28 cellular contexts compared by ENCODE assay signal in genomic region chr10:87799860-87800259, GRCh38.
"Had no signal": no experiment of that assay in that cellular context is flagged by ENCODE, and none has a peak within 500 bp of the region (broad histone marks: within the 10 kb centered on the region; RNA-seq: fewer than 3 reads in every experiment).

No MANE protein-coding gene starts in this region.

- DNase-seq: activated CD4-positive, alpha-beta T cell treated with anti-CD3 and anti-CD28 coated beads for 48 hours; activated CD4-positive, alpha-beta T cell treated with anti-CD3 and anti-CD28 coated beads, Interleukin-2, amount 50 U/mL, for 4 hours; activated CD4-positive, CD25-positive, alpha-beta regulatory T cell treated with anti-CD3 and anti-CD28 coated beads, Interleukin-2, amount 50 U/mL, for 72 hours; activated CD8-positive, alpha-beta memory T cell treated with anti-CD3 and anti-CD28 coated beads, Interleukin-2, amount 50 U/mL, for 48 hours; activated CD8-positive, alpha-beta T cell treated with anti-CD3 and anti-CD28 coated beads, Interleukin-2, amount 10 ng/mL, durations not matched to agents 7 days and 5 days; activated naive CD4-positive, alpha-beta T cell treated with anti-CD3 and anti-CD28 coated beads, Interleukin-2, amount 50 U/mL, for 16 hours; activated naive CD8-positive, alpha-beta T cell treated with anti-CD3 and anti-CD28 coated beads, Interleukin-2, amount 10 ng/mL, durations not matched to agents 7 days and 5 days; activated T-cell treated with anti-CD3 and anti-CD28 coated beads, Interleukin-2, amount 50 U/mL, for 1 hour; adrenal gland; body of pancreas; central memory CD4-positive, alpha-beta T cell; KBM-7; MG63; NCI-H1105 treated with DMSO at 0.1 percent for 48 hours; NCI-H1436 treated with DMSO at 0.1 percent for 48 hours; NCI-H187 treated with DMSO at 0.1 percent for 48 hours; NCI-H2081 treated with DMSO at 0.1 percent for 48 hours; NCI-H2171 treated with DMSO at 0.1 percent for 48 hours; NCI-H226; NCI-H526; NK-92 treated with Interleukin-12 subunit alpha and Interleukin-12 subunit beta, amount 100 ng/mL, for 24 hours; Peyer's patch; SHP77 treated with DMSO at 0.1 percent for 48 hours; T-helper 17 cell; T-helper 9 cell had no signal

- FAIRE-seq: bronchial epithelial cell had no signal

- H3K27ac ChIP-seq: adrenal gland, ascending aorta, body of pancreas, Peyer's patch had no signal

- H3K27me3 ChIP-seq: adrenal gland, ascending aorta, body of pancreas, MG63, Peyer's patch had no signal

- H3K9me3 ChIP-seq: MG63, Peyer's patch had no signal

- H3K4me3 ChIP-seq: adrenal gland, ascending aorta, body of pancreas, MG63, Peyer's patch had no signal

- H3K4me1 ChIP-seq: ascending aorta, body of pancreas, Peyer's patch had no signal

- ATAC-seq: activated CD8-positive, alpha-beta T cell treated with anti-CD3 and anti-CD28 coated beads, Interleukin-2, amount 10 ng/mL, durations not matched to agents 7 days and 5 days; body of pancreas; T-helper 17 cell; WTC11 had no signal
